ENCODE assay signal across 1 cellular context in the genomic region with DNA sequence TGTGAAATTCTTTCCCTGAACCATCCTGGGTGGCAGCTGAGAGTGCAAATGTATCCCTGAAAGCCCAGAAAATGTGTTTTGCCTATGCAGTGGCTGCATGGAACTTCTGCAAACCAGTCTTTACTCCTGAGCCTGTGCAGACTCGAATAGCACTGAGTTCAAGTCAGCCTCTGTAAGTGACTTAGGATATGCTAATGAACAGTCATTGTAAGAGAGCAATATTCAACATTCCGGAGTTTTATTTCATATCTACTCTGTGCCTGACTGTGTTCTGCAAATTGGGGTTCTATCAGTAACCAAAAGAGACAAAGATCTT.
TF ChIP-seq lines count a peak whose summit lies in the region.

No MANE protein-coding gene starts in this region.

TF ChIP-seq in A549, 52 proteins besides CTCF, POLR2A, EP300 and RAD21 (continued from another document):
- TF ChIP-seq, protein P1, sequence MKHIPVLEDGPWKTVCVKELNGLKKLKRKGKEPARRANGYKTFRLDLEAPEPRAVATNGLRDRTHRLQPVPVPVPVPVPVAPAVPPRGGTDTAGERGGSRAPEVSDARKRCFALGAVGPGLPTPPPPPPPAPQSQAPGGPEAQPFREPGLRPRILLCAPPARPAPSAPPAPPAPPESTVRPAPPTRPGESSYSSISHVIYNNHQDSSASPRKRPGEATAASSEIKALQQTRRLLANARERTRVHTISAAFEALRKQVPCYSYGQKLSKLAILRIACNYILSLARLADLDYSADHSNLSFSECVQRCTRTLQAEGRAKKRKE (CRISPR knock-in tag; IDR thresholded peaks at IDR 0.05; ENCODE audit: low read depth): 0 out of 2 replicates have a peak, but pooled peaks have one; percentile 47
- TF ChIP-seq HEYL (CRISPR knock-in tag; IDR thresholded peaks at IDR 0.05): no peak
- TF ChIP-seq ZSCAN20 (CRISPR knock-in tag; IDR thresholded peaks at IDR 0.05): peak; percentile 47; the same call in 1 of the 2 replicates
- no peak for TF ChIP-seq ZFP36 (IDR thresholded peaks at IDR 0.05; ENCODE audit: borderline replicate concordance, partially characterized antibody)
- TF ChIP-seq TP53 (CRISPR knock-in tag; IDR thresholded peaks at IDR 0.05): 0 out of 2 replicates have a peak, but pooled peaks have one; percentile 11
- no peak for TF ChIP-seq CBX8 (IDR thresholded peaks at IDR 0.05)
- peak; percentile 79 for TF ChIP-seq TFCP2L1 (CRISPR knock-in tag; IDR thresholded peaks at IDR 0.05)
- TF ChIP-seq FOXS1 (CRISPR knock-in tag; IDR thresholded peaks at IDR 0.05): no peak
